ENCODE assay signal across 12 cellular contexts in genomic region chr6:170293881-170294755, GRCh38. TPM values are rescaled to one million over a fixed set of nuclear protein-coding genes. Genes with fewer than 3 reads are reported as not detected.
DNase-seq lines count a peak whose midpoint lies in the region; ATAC-seq and TF ChIP-seq lines count a peak whose summit lies in the region.
"Had no signal": no experiment of that assay in that cellular context is flagged by ENCODE, and none has a peak within 500 bp of the region (broad histone marks: within the 10 kb centered on the region; RNA-seq: fewer than 3 reads in every experiment).

No MANE protein-coding gene starts in this region.

- no peak overlapping the region for H3K27ac ChIP-seq in SK-N-SH (ENCODE audit: low read depth in 2 of 2, low read length in 1 of 2)

- peak overlapping the region; percentile 75 to 76 for H3K4me3 Mint-ChIP-seq in effector memory CD8-positive, alpha-beta T cell

- no peak overlapping the region for H2AFZ ChIP-seq in SK-N-SH (ENCODE audit: low read depth)

- H3K79me2 ChIP-seq in SK-N-SH (ENCODE audit: insufficient read depth), result no peaks in the 10 kb centered on the region

- CTCF ChIA-PET in SK-N-SH (lab: Yijun Ruan, JAX), result interaction anchor here (0.7 to 6.3 kb wide), 6 partner anchors 14 to 504 kb away, joined by 3 to 60 read pairs (median 4); no protein-coding TSS in a partner anchor

- peaks cover 0 to 29% of the 10 kb centered on the region in 2 experiments; a peak in 1 of 4 replicates for H3K4me1 ChIP-seq in SK-N-SH (ENCODE audit: control insufficient read depth in 1 of 2, insufficient read depth in 2 of 2, low read depth in 1 of 2, low read length in 1 of 2)

- no peak for TF ChIP-seq CTCF in SK-N-SH (IDR thresholded peaks at IDR 0.05)

- peaks cover 58 to 80% of the 10 kb centered on the region in 2 donors for H3K27me3 Mint-ChIP-seq in effector memory CD8-positive, alpha-beta T cell

- no peaks in the 10 kb centered on the region for H3K9me3 ChIP-seq in SK-N-SH

- TF ChIP-seq RAD21 in SK-N-SH (IDR thresholded peaks at IDR 0.05; ENCODE audit: low read length), result no peak

- H4K20me1 ChIP-seq in SK-N-SH (ENCODE audit: insufficient read depth), result no peaks in the 10 kb centered on the region

- peak overlapping the region; percentile 63; the same call in 1 of the 2 replicates for H3K4me2 ChIP-seq in SK-N-SH

- no peak overlapping the region for H3K27ac Mint-ChIP-seq in effector memory CD8-positive, alpha-beta T cell

- H3K27me3 ChIP-seq in SK-N-SH (ENCODE audit: insufficient read depth), result peaks cover 81% of the 10 kb centered on the region

- H3K36me3 ChIP-seq in SK-N-SH (replicated peaks in 1 of 2; ENCODE audit: control insufficient read depth in 1 of 2, insufficient read depth in 2 of 2, low read length in 1 of 2), result no peaks in the 10 kb centered on the region

- no peak for TF ChIP-seq EP300 in SK-N-SH (IDR thresholded peaks at IDR 0.05; ENCODE audit: borderline replicate concordance in 1 of 2, low read depth in 1 of 2, low read length in 1 of 2)

- peaks cover 18% of the 10 kb centered on the region for H3F3A ChIP-seq in SK-N-SH (replicated peaks; ENCODE audit: insufficient read depth)

- H3K4me1 Mint-ChIP-seq in effector memory CD8-positive, alpha-beta T cell (ENCODE audit: low read depth in 2 of 2), result peaks cover 27 to 35% of the 10 kb centered on the region in 2 donors

- DNase-seq in SK-N-SH (peak; percentile 36), NCI-H1694 (lab: John Stamatoyannopoulos, UW) (peak; percentile 30), pons (ENCODE audit: low spot score) (peak; percentile 49), foreskin melanocyte (no peak), 8988T (no peak)
- no peak for DNase-seq in effector memory CD8-positive, alpha-beta T cell
- no peak for DNase-seq in activated CD4-positive, alpha-beta T cell treated with anti-CD3 and anti-CD28 coated beads, Interleukin-2, amount 50 U/mL, for 4 hours
- DNase-seq: activated CD4-positive, alpha-beta T cell treated with anti-CD3 and anti-CD28 coated beads for 4 hours; hippocampal formation; stimulated activated CD4-positive, alpha-beta T cell treated with anti-CD3 and anti-CD28 coated beads, Interleukin-15, amount 100 ng/mL, for 24 hours had no signal

- no peak for ATAC-seq in SK-N-SH treated with all-trans-retinoic acid at 6 μM for 48 hours
- no peak for ATAC-seq in effector memory CD8-positive, alpha-beta T cell (replicated peaks)
- ATAC-seq: stimulated activated memory B cell treated with anti-CD40 and anti-IgM and Interleukin-4, amounts not matched to agents 10 μg/mL and 1 μg/mL and 100 μg/mL, for 72 hours had no signal

- no peaks in the 10 kb centered on the region for H3K9me3 Mint-ChIP-seq in effector memory CD8-positive, alpha-beta T cell
- H3K9me3 Mint-ChIP-seq: stimulated activated memory B cell treated with anti-CD40 and anti-IgM and Interleukin-4, amounts not matched to agents 10 μg/mL and 1 μg/mL and 100 μg/mL, for 72 hours had no signal

- WGBS in SK-N-SH (ENCODE audit: low lambda C conversion rate), result 6% methylated on average over 12 of the region's 12 CpGs

- POLR2A ChIA-PET in SK-N-SH (lab: Yijun Ruan, JAX), result no interaction called here

- no peaks in the 10 kb centered on the region for H3K9me2 ChIP-seq in SK-N-SH

- H3K4me3 ChIP-seq in SK-N-SH (ENCODE audit: low read depth in 2 of 2, low read length in 1 of 2), result no peak overlapping the region

- H3K36me3 Mint-ChIP-seq in effector memory CD8-positive, alpha-beta T cell (ENCODE audit: insufficient read depth), result peaks cover 8% of the 10 kb centered on the region
- H3K36me3 Mint-ChIP-seq: stimulated activated memory B cell treated with anti-CD40 and anti-IgM and Interleukin-4, amounts not matched to agents 10 μg/mL and 1 μg/mL and 100 μg/mL, for 72 hours had no signal

- no peak overlapping the region for H3K9ac ChIP-seq in SK-N-SH

TF ChIP-seq in SK-N-SH, 30 proteins besides CTCF, POLR2A, EP300 and RAD21:
- TF ChIP-seq FOXM1 (IDR thresholded peaks at IDR 0.05; ENCODE audit: low read depth) (no peak), MEF2A (IDR thresholded peaks at IDR 0.05; ENCODE audit: borderline replicate concordance, low read depth) (no peak), POLR2AphosphoS5 (IDR thresholded peaks at IDR 0.05; ENCODE audit: low read depth, low read length) (no peak), FOSL2 (IDR thresholded peaks at IDR 0.05; ENCODE audit: borderline replicate concordance, low read depth) (no peak), TEAD4 (IDR thresholded peaks at IDR 0.05; ENCODE audit: borderline replicate concordance, insufficient read depth) (no peak), NFIC (IDR thresholded peaks at IDR 0.05; ENCODE audit: borderline replicate concordance) (no peak), EZH2phosphoT487 (IDR thresholded peaks at IDR 0.05; ENCODE audit: borderline replicate concordance, low read depth) (no peak)
TF ChIP-seq in SK-N-SH: peak in this region for 0.

TF ChIP-seq in SK-N-SH treated with all-trans-retinoic acid at 6 μM for 48 hours, 23 proteins besides CTCF, POLR2A, EP300 and RAD21:
- no peak for TF ChIP-seq ZFP30 (CRISPR knock-in tag; IDR thresholded peaks at IDR 0.05)
- TF ChIP-seq ARNTL (CRISPR knock-in tag; IDR thresholded peaks at IDR 0.05; ENCODE audit: borderline replicate concordance, low read depth), result no peak
- TF ChIP-seq ISL1 (CRISPR knock-in tag; IDR thresholded peaks at IDR 0.05), result no peak
- TF ChIP-seq, protein P1, sequence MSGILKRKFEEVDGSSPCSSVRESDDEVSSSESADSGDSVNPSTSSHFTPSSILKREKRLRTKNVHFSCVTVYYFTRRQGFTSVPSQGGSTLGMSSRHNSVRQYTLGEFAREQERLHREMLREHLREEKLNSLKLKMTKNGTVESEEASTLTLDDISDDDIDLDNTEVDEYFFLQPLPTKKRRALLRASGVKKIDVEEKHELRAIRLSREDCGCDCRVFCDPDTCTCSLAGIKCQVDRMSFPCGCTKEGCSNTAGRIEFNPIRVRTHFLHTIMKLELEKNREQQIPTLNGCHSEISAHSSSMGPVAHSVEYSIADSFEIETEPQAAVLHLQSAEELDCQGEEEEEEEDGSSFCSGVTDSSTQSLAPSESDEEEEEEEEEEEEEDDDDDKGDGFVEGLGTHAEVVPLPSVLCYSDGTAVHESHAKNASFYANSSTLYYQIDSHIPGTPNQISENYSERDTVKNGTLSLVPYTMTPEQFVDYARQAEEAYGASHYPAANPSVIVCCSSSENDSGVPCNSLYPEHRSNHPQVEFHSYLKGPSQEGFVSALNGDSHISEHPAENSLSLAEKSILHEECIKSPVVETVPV (CRISPR knock-in tag; IDR thresholded peaks at IDR 0.05), result no peak
- no peak for TF ChIP-seq GLIS3 (CRISPR knock-in tag; IDR thresholded peaks at IDR 0.05)
- no peak for TF ChIP-seq BACH2 (CRISPR knock-in tag; IDR thresholded peaks at IDR 0.05; ENCODE audit: borderline replicate concordance)
- TF ChIP-seq ZFP3 (CRISPR knock-in tag; IDR thresholded peaks at IDR 0.05), result no peak
- TF ChIP-seq PPARA (CRISPR knock-in tag; IDR thresholded peaks at IDR 0.05; ENCODE audit: borderline replicate concordance), result no peak

RNA-seq across cellular contexts. Expression of gene DLL1, which starts 3.2 kb away (rescaled TPM):
- polyA plus RNA-seq in SK-N-SH (2012; rRNA removed), result 0.08 and 0.25 TPM in 2 replicates
- polyA plus RNA-seq in SK-N-SH (2012; cell fraction: cytosol; rRNA removed), result 0.18 and 0.24 TPM in 2 replicates
- polyA plus RNA-seq in SK-N-SH (2012; cell fraction: nucleus; rRNA removed), result 0.79 and 0.96 TPM in 2 replicates

RNA-seq across cellular contexts. Expression of gene FAM120B, which starts 12.4 kb away (rescaled TPM):
- 7.7 and 9.6 TPM in 2 replicates for polyA plus RNA-seq in SK-N-SH (2012; rRNA removed)
- polyA plus RNA-seq in SK-N-SH (2012; cell fraction: cytosol; rRNA removed), result 9.0 and 9.2 TPM in 2 replicates
- polyA plus RNA-seq in SK-N-SH (2012; cell fraction: nucleus; rRNA removed), result 20.5 and 22.1 TPM in 2 replicates

Comparison
In these comparisons a context has a peak if more than half of its experiments do, and no peak if none do; other contexts are left out.
1. DNase-seq: peak in SK-N-SH (single experiment), NCI-H1694 (single experiment) and pons (single experiment); none in effector memory CD8-positive, alpha-beta T cell (0 of 3), foreskin melanocyte (single experiment), 8988T (single experiment) and activated CD4-positive, alpha-beta T cell treated with anti-CD3 and anti-CD28 coated beads, Interleukin-2, amount 50 U/mL, for 4 hours (0 of 2).